12 cellular contexts compared by ENCODE assay signal in the genomic region with DNA sequence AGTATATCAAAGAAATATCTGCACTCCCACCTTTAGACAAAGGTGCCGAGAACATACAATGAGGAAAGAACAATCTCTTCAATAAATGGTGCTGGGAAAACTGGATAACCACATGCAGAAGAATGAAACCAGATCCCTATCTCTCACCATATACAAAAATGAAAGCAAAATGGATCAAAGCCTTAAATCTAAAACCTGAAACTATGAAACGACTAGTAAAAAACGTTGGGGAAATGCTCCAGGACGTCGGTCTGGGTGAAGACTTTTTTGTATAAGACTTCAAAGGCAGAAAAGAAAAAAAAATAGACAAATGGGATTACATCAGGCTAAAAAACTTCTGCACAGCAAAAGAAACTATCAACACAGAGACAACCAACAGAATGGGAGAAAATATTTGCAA.
"Had no signal": no experiment of that assay in that cellular context is flagged by ENCODE, and none has a peak within 500 bp of the region (broad histone marks: within the 10 kb centered on the region; RNA-seq: fewer than 3 reads in every experiment).

No MANE protein-coding gene starts in this region.

- H3K36me3 Mint-ChIP-seq: immature natural killer cell; naive thymus-derived CD8-positive, alpha-beta T cell had no signal

- H3K9me3 Mint-ChIP-seq: naive thymus-derived CD8-positive, alpha-beta T cell had no signal

- DNase-seq: activated CD4-positive, CD25-positive, alpha-beta regulatory T cell treated with anti-CD3 and anti-CD28 coated beads, Interleukin-2, amount 50 U/mL, for 72 hours; activated effector memory CD4-positive, alpha-beta T cell treated with anti-CD3 and anti-CD28 coated beads, Interleukin-2, amount 50 U/mL, for 16 hours; activated T-cell treated with anti-CD3 and anti-CD28 coated beads for 4 hours; immature natural killer cell; naive thymus-derived CD8-positive, alpha-beta T cell; T-helper 9 cell; thyroid gland had no signal

- H3K9me3 ChIP-seq: ascending aorta, neutrophil, thyroid gland had no signal

- H3K27ac ChIP-seq: ascending aorta, neutrophil, skin epidermis, thyroid gland had no signal

- H3K36me3 ChIP-seq: ascending aorta, neutrophil, thyroid gland had no signal

- FAIRE-seq: endometrium had no signal

- H3K4me3 ChIP-seq: ascending aorta, skin epidermis, thyroid gland had no signal

- ATAC-seq: esophagus mucosa; naive thymus-derived CD8-positive, alpha-beta T cell had no signal

- H3K27me3 ChIP-seq: ascending aorta, thyroid gland had no signal
